9 cellular contexts compared by ENCODE assay signal in genomic region chr14:78022059-78022458, GRCh38.
DNase-seq lines count a peak whose midpoint lies in the region; ATAC-seq, FAIRE-seq and TF ChIP-seq lines count a peak whose summit lies in the region.
"Had no signal": no experiment of that assay in that cellular context is flagged by ENCODE, and none has a peak within 500 bp of the region (broad histone marks: within the 10 kb centered on the region; RNA-seq: fewer than 3 reads in every experiment).

No MANE protein-coding gene starts in this region.

- no peak overlapping the region for H3K27ac ChIP-seq in esophagus squamous epithelium
- H3K27ac ChIP-seq in pancreas = no peak overlapping the region
- H3K27ac ChIP-seq: neutrophil had no signal

- in situ Hi-C loops in GM13977 (cut with MboI; ENCODE audit: low pct_unique_long_range_greater_than_20kb, low sequenced_read_pairs, unreplicated experiment) = no loop called here

- TF ChIP-seq CTCF in AG10803 (conservative IDR thresholded peaks at IDR 0.05; ENCODE audit: low read length) = peak; percentile 57
- peak; percentile 57 for TF ChIP-seq CTCF in GM13977 (IDR thresholded peaks at IDR 0.05; ENCODE audit: extremely low read depth, insufficient read depth, missing control alignments)
- TF ChIP-seq CTCF in esophagus squamous epithelium (IDR thresholded peaks at IDR 0.05) = peak in 5 of 6 experiments; percentile 31 to 65 (median 34)
- peak in 3 of 4 donors; percentile 14 to 48 (median 28) for TF ChIP-seq CTCF in pancreas (IDR thresholded peaks at IDR 0.05)

- no peaks in the 10 kb centered on the region for H3K9me3 ChIP-seq in esophagus squamous epithelium
- H3K9me3 ChIP-seq in pancreas = no peaks in the 10 kb centered on the region
- H3K9me3 ChIP-seq: neutrophil had no signal

- TF ChIP-seq POLR2A in esophagus squamous epithelium (IDR thresholded peaks at IDR 0.05) = no peak

- no peaks in the 10 kb centered on the region for H3K4me1 ChIP-seq in esophagus squamous epithelium
- no peaks in the 10 kb centered on the region for H3K4me1 ChIP-seq in pancreas

- no peak overlapping the region for H3K4me3 ChIP-seq in AG10803 (ENCODE audit: low read length)
- no peak overlapping the region for H3K4me3 ChIP-seq in esophagus squamous epithelium
- no peak overlapping the region for H3K4me3 ChIP-seq in pancreas

- no peaks in the 10 kb centered on the region for H3K36me3 ChIP-seq in esophagus squamous epithelium
- H3K36me3 ChIP-seq in pancreas = no peaks in the 10 kb centered on the region
- H3K36me3 ChIP-seq: neutrophil had no signal

- intact Hi-C loops in esophagus squamous epithelium (cut with DNase I) (no loop called here), pancreas (cut with DNase I) (no loop called here)

- WGBS in esophagus squamous epithelium, 2 donors = 46 to 55% methylated on average over 3 to 4 of the region's 5 CpGs
- 41 to 48% methylated on average over 5 of the region's 5 CpGs for WGBS in pancreas, 2 donors

- ATAC-seq in HG02763 (IDR thresholded peaks at IDR 0.05; ENCODE audit: unreplicated experiment) = peak; percentile 79
- ATAC-seq in pancreas = peak in 3 of 4 donors; percentile 55 to 81 (median 62)
- no peak for ATAC-seq in HG02852 (IDR thresholded peaks at IDR 0.05; ENCODE audit: unreplicated experiment)

- FAIRE-seq in pancreas (lab: Jason Lieb, UNC) = no peak

- H3K27me3 ChIP-seq in esophagus squamous epithelium (no peaks in the 10 kb centered on the region), pancreas (no peaks in the 10 kb centered on the region)

- DNase-seq in AG10803 (ENCODE audit: low read depth) = peak; percentile 49
- DNase-seq in GM13977 (ENCODE audit: low spot score) = peak; percentile 62
- DNase-seq in NCI-H1436 (lab: John Stamatoyannopoulos, UW) = peak; percentile 47
- peak; percentile 1 for DNase-seq in T follicular helper cell (ENCODE audit: low read depth)
- DNase-seq in esophagus squamous epithelium (lab: John Stamatoyannopoulos, UW) = no peak
- peak in 5 of 6 donors; percentile 17 to 83 (median 57) for DNase-seq in pancreas
